ENCODE assay signal across 8 cellular contexts in genomic region chr11:68270334-68271022, GRCh38. TPM values are rescaled to one million over a fixed set of nuclear protein-coding genes. Genes with fewer than 3 reads are reported as not detected.
A peak's percentile ranks its signal among the peaks of the same experiment; 100 is the strongest.
DNase-seq lines count a peak whose midpoint lies in the region; ATAC-seq and TF ChIP-seq lines count a peak whose summit lies in the region.

No MANE protein-coding gene starts in this region.

- intact Hi-C loops in ascending aorta (cut with DNase I), result loop anchor here (1.0 to 2.0 kb wide), 2 partner anchors 27 to 110 kb away; no protein-coding TSS in a partner anchor
- intact Hi-C loops in tibial artery (cut with DNase I; ENCODE audit: low total_unique reads), result no loop called here

- peak overlapping the region; percentile 95 for H3K4me3 Mint-ChIP-seq in activated T-cell treated with anti-CD3 and anti-CD28 coated beads, Interleukin-2, amount 50 U/mL, for 24 hours

- peak in 1 of 2 donors; percentile 32 for TF ChIP-seq RAD21 in liver (IDR thresholded peaks at IDR 0.05)

- peaks cover 24 to 26% of the 10 kb centered on the region in 2 donors for H3K36me3 ChIP-seq in ascending aorta
- H3K36me3 ChIP-seq in liver (ENCODE audit: control insufficient read depth in 4 of 4, insufficient read depth in 3 of 4, low read depth in 1 of 4, low read length in 3 of 4), result peaks cover 2 to 25% (median 23%) of the 10 kb centered on the region in 4 donors
- peaks cover 17 to 27% (median 27%) of the 10 kb centered on the region in 3 donors for H3K36me3 ChIP-seq in tibial artery

- H3K4me3 ChIP-seq in ascending aorta (peak overlapping the region; percentile 78 to 82), liver (ENCODE audit: low read depth in 1 of 3, low read length in 3 of 3) (peak overlapping the region; percentile 62 to 96 (median 89)), tibial artery (peak overlapping the region; percentile 73 to 82)

- peak overlapping the region; percentile 94 for H3K27ac Mint-ChIP-seq in activated T-cell treated with anti-CD3 and anti-CD28 coated beads, Interleukin-2, amount 50 U/mL, for 24 hours

- H3K4me1 Mint-ChIP-seq in activated T-cell treated with anti-CD3 and anti-CD28 coated beads, Interleukin-2, amount 50 U/mL, for 24 hours (ENCODE audit: low read depth), result peaks cover 34% of the 10 kb centered on the region

- H3K27ac ChIP-seq in ascending aorta (peak overlapping the region; percentile 89 to 94), liver (ENCODE audit: low read depth in 1 of 2, low read length in 2 of 2) (peak overlapping the region; percentile 99), tibial artery (peak overlapping the region; percentile 90 to 94)

- 54% methylated on average over 7 of the region's 7 CpGs for WGBS in liver

- peaks cover 8 to 19% of the 10 kb centered on the region in 2 donors for H3K4me1 ChIP-seq in ascending aorta
- peaks cover 7 to 51% (median 27%) of the 10 kb centered on the region in 4 donors for H3K4me1 ChIP-seq in liver (ENCODE audit: control insufficient read depth in 4 of 4, insufficient read depth in 4 of 4, low read length in 3 of 4)
- peaks cover 0 to 40% (median 17%) of the 10 kb centered on the region in 4 donors for H3K4me1 ChIP-seq in tibial artery

- H3K9ac ChIP-seq in liver (ENCODE audit: low read depth in 1 of 2, low read length in 2 of 2), result peak overlapping the region; percentile 97 to 99

- no peaks in the 10 kb centered on the region for H3K9me3 Mint-ChIP-seq in activated T-cell treated with anti-CD3 and anti-CD28 coated beads, Interleukin-2, amount 50 U/mL, for 24 hours

- no peak for DNase-seq in activated T-cell treated with anti-CD3 and anti-CD28 coated beads, Interleukin-2, amount 50 U/mL, for 24 hours
- no peak for DNase-seq in activated T-cell treated with anti-CD3 and anti-CD28 coated beads, Interleukin-2, amount 50 U/mL, for 1 hour
- DNase-seq in ascending aorta (ENCODE audit: low spot score in 2 of 2) (no peak), tibial artery (no peak), G401 (ENCODE audit: low spot score) (no peak), GM19240 (ENCODE audit: insufficient read length, low spot score) (no peak)

- no peak for ATAC-seq in GM21423 (IDR thresholded peaks at IDR 0.05; ENCODE audit: unreplicated experiment)

- H3K9me3 ChIP-seq in ascending aorta (no peaks in the 10 kb centered on the region), liver (ENCODE audit: control insufficient read depth in 4 of 4, low read length in 3 of 4) (no peaks in the 10 kb centered on the region), tibial artery (no peaks in the 10 kb centered on the region)

- peaks cover 52% of the 10 kb centered on the region for H3K36me3 Mint-ChIP-seq in activated T-cell treated with anti-CD3 and anti-CD28 coated beads, Interleukin-2, amount 50 U/mL, for 24 hours (ENCODE audit: low read depth)

- H3K27me3 Mint-ChIP-seq in activated T-cell treated with anti-CD3 and anti-CD28 coated beads, Interleukin-2, amount 50 U/mL, for 24 hours, result no peaks in the 10 kb centered on the region

- H3K27me3 ChIP-seq in ascending aorta, result no peaks in the 10 kb centered on the region
- no peaks in the 10 kb centered on the region for H3K27me3 ChIP-seq in liver (ENCODE audit: control insufficient read depth in 4 of 4, insufficient read depth in 4 of 4, low read length in 3 of 4)
- H3K27me3 ChIP-seq in tibial artery, result no peaks in the 10 kb centered on the region

- TF ChIP-seq CTCF in ascending aorta (IDR thresholded peaks at IDR 0.05), result no peak
- no peak for TF ChIP-seq CTCF in liver (IDR thresholded peaks at IDR 0.05; ENCODE audit: low read depth, low read length, missing input control)
- TF ChIP-seq CTCF in tibial artery (IDR thresholded peaks at IDR 0.05), result no peak

- in situ Hi-C loops in G401 (cut with HindIII; ENCODE audit: low sequenced_read_pairs), result no loop called here

TF ChIP-seq in liver, 16 proteins besides CTCF, POLR2A, EP300 and RAD21:
- TF ChIP-seq REST (IDR thresholded peaks at IDR 0.05) (peak; percentile 73), HNF4A (conservative IDR thresholded peaks at IDR 0.05) (peak; percentile 99 to 100), FOXA1 (IDR thresholded peaks at IDR 0.05) (peak; percentile 88), ZBTB33 (IDR thresholded peaks at IDR 0.05) (peak; percentile 90), RXRA (IDR thresholded peaks at IDR 0.05) (peak; percentile 84 to 98), HNF4G (IDR thresholded peaks at IDR 0.05) (peak; percentile 92), YY1 (IDR thresholded peaks at IDR 0.05) (peak; percentile 73), GABPA (IDR thresholded peaks at IDR 0.05 in 1 of 2, conservative IDR thresholded peaks at IDR 0.05 in 1 of 2) (peak in 1 of 2 donors; percentile 75), TAF1 (conservative IDR thresholded peaks at IDR 0.05) (peak; percentile 30), NR2F2 (IDR thresholded peaks at IDR 0.05) (no peak), MAX (IDR thresholded peaks at IDR 0.05) (peak; percentile 96), FOXA2 (IDR thresholded peaks at IDR 0.05) (peak; percentile 84), EGR1 (IDR thresholded peaks at IDR 0.05; ENCODE audit: low read depth in 2 of 2) (peak in 1 of 2 donors; percentile 41), SP1 (IDR thresholded peaks at IDR 0.05) (peak; percentile 94), ATF3 (IDR thresholded peaks at IDR 0.05) (no peak), JUND (IDR thresholded peaks at IDR 0.05) (peak in 1 of 2 donors; percentile 94)

RNA-seq across cellular contexts. Expression of gene C11orf24, which starts 1.3 kb away (rescaled TPM):
- total RNA-seq in ascending aorta, result 123 TPM
- total RNA-seq in liver, result 10 to 100 TPM in 1 of 2 donors, 1 to 10 TPM in 1; 7.8 to 39.8 TPM
- polyA plus RNA-seq in liver, result 10 to 100 TPM; 24.2 to 50.3 TPM
- 15.7 and 17.4 TPM in 2 replicates for total RNA-seq in G401 (2014; rRNA removed; shearing (Covaris generic))

RNA-seq across cellular contexts. Expression of gene LRP5, which starts 41.9 kb away (rescaled TPM):
- total RNA-seq in ascending aorta (130 TPM), liver (10 to 100 TPM; 53.8 to 99.3 TPM)
- 10 to 100 TPM; 48.9 to 88.8 TPM for polyA plus RNA-seq in liver
- 25.5 and 27.8 TPM in 2 replicates for total RNA-seq in G401 (2014; rRNA removed; shearing (Covaris generic))

RNA-seq across cellular contexts. Expression of gene KMT5B, which starts 57.4 kb away (rescaled TPM):
- total RNA-seq in ascending aorta (82.0 TPM), liver (10 to 100 TPM; 17.9 to 33.8 TPM)
- polyA plus RNA-seq in liver, result 10 to 100 TPM in 1 of 2 donors, 1 to 10 TPM in 1; 8.7 to 11.7 TPM
- total RNA-seq in G401 (2014; rRNA removed; shearing (Covaris generic)), result 5.6 and 11.4 TPM in 2 replicates
